In the genomic region with DNA sequence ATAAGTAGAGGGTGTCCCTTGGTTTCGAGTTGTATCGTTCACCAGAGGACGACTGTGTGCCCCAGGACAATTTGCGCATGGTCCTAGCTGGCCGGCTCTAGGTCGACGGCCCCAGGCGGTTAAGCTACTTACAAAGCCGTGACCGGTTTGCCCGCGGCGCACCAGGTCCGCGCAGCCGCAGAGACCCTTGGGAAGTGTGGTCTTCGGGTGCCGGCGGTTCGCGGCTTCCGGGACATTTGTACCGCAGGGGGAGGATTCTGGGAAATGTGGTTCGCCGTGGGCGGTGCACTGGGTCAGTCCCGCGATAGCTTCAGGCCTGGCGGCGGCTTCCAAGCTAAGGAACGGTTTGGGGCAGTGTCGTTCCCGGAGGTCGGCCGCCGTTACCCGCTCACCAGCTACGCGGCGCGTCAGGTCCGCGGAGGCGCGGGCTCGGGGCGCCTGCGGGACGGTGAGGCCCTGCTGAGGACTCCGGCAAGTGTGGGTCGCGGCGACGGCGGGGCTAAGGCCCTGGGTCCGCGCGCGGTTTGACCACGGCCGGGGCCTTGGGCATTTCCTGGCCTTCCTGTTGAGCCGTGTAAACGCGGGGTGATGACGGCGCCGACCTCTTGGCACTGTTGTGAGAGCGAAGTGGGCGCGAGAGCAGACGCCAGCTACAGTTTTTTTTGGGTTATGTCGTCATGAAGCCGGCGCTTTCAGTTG, we compare ENCODE assay signal across 8 cellular contexts. TPM values are rescaled to one million over a fixed set of nuclear protein-coding genes. Genes with fewer than 3 reads are reported as not detected.
DNase-seq lines count a peak whose midpoint lies in the region; ATAC-seq and TF ChIP-seq lines count a peak whose summit lies in the region.

A gene (plus strand): TSS at position 293 of the 699 bp plus-strand sequence. CDS start 1,127 bp downstream, outside the sequence.

- peaks cover 20% of the 10 kb centered on the region for H3K36me3 ChIP-seq in CD8-positive, alpha-beta T cell (ENCODE audit: insufficient read depth, low read length)
- H3K36me3 ChIP-seq in mesenchymal stem cell (ENCODE audit: control insufficient read depth in 1 of 2, insufficient read depth in 2 of 2, low read depth in 1 of 2, low read length in 2 of 2), result peaks cover 17 to 42% of the 10 kb centered on the region in 2 experiments

- peak within 1 kb of the TSS; percentile 65 for H2BK120ac ChIP-seq in mesenchymal stem cell (ENCODE audit: low read depth, low read length)

- H3K9me3 ChIP-seq in CD8-positive, alpha-beta T cell (ENCODE audit: low read length), result peaks cover 1% of the 10 kb centered on the region
- peaks cover 42% of the 10 kb centered on the region for H3K9me3 ChIP-seq in mesenchymal stem cell (ENCODE audit: control insufficient read depth, low read length)

- 1% methylated on average over 73 of the region's 74 CpGs for WGBS in mesenchymal stem cell

- H2AK5ac ChIP-seq in mesenchymal stem cell (ENCODE audit: low read length, severe bottlenecking), result peak within 1 kb of the TSS; percentile 58

- peak within 1 kb of the TSS; percentile 99 for H4K8ac ChIP-seq in mesenchymal stem cell (ENCODE audit: low read length)

- peak within 1 kb of the TSS; percentile 77 to 87 for H3K14ac ChIP-seq in mesenchymal stem cell (ENCODE audit: low read length in 2 of 2)

- POLR2A ChIA-PET in CD8-positive, alpha-beta T cell (lab: Charles Lee), result interaction anchor here (0.5 to 2.0 kb wide), 8 partner anchors 29 to 1565 kb away, joined by 3 to 12 read pairs (median 3); a partner anchor contains a TSS

- peaks cover 10% of the 10 kb centered on the region for H3K27me3 Mint-ChIP-seq in CD8-positive, alpha-beta T cell (ENCODE audit: low read depth)
- peaks cover 8 to 21% of the 10 kb centered on the region in 2 donors for H3K27me3 Mint-ChIP-seq in effector memory CD8-positive, alpha-beta T cell

- H3K4me3 Mint-ChIP-seq in CD8-positive, alpha-beta T cell, result peak within 1 kb of the TSS; percentile 99
- H3K4me3 Mint-ChIP-seq in effector memory CD8-positive, alpha-beta T cell, result peak within 1 kb of the TSS; percentile 94 to 95

- H4K91ac ChIP-seq in mesenchymal stem cell (ENCODE audit: low read length), result peak within 1 kb of the TSS; percentile 96

- peak within 1 kb of the TSS; percentile 96 to 97 for H3K4ac ChIP-seq in mesenchymal stem cell (ENCODE audit: low read depth in 1 of 2, low read length in 2 of 2)

- H3K23ac ChIP-seq in mesenchymal stem cell (ENCODE audit: low read length in 2 of 2), result peak within 1 kb of the TSS in 1 of 2 experiments; percentile 77

- H3K79me1 ChIP-seq in mesenchymal stem cell (replicated peaks; ENCODE audit: low read length, poor library complexity, severe bottlenecking), result peaks cover 20% of the 10 kb centered on the region

- peaks cover 50% of the 10 kb centered on the region for H3K36me3 Mint-ChIP-seq in CD8-positive, alpha-beta T cell
- peaks cover 41% of the 10 kb centered on the region for H3K36me3 Mint-ChIP-seq in effector memory CD8-positive, alpha-beta T cell (ENCODE audit: insufficient read depth)

- H3K4me2 ChIP-seq in mesenchymal stem cell (ENCODE audit: low read length, poor library complexity, severe bottlenecking), result peak within 1 kb of the TSS; percentile 81

- H3K9ac ChIP-seq in mesenchymal stem cell (ENCODE audit: low read length), result peak within 1 kb of the TSS; percentile 98

- DNase-seq in CD8-positive, alpha-beta T cell, result peak; percentile 86 to 96 (median 92)
- peak; percentile 97 for DNase-seq in HPDE6-E6E7 (ENCODE audit: extremely low spot score)
- DNase-seq in NK-92 (lab: John Stamatoyannopoulos, UW; ENCODE audit: unreplicated experiment), result peak; percentile 53
- peak; percentile 91 for DNase-seq in activated CD8-positive, alpha-beta memory T cell treated with anti-CD3 and anti-CD28 coated beads for 4 hours (ENCODE audit: low read depth in 2 of 2)
- peak; percentile 90 to 91 (median 90) for DNase-seq in effector memory CD8-positive, alpha-beta T cell
- DNase-seq in mesenchymal stem cell, result peak; percentile 98
- peak; percentile 95 for DNase-seq in stimulated activated CD8-positive, alpha-beta memory T cell treated with anti-CD3 and anti-CD28 coated beads, Interleukin-12 subunit alpha, Interleukin-12 subunit beta, amount 100 ng/mL, for 4 hours (ENCODE audit: low read depth)

- peak within 1 kb of the TSS; percentile 85 for H3K4me3 ChIP-seq in CD8-positive, alpha-beta T cell (ENCODE audit: low read depth, low read length)
- H3K4me3 ChIP-seq in mesenchymal stem cell (ENCODE audit: insufficient read depth in 1 of 2, low read depth in 1 of 2, low read length in 2 of 2), result peak within 1 kb of the TSS; percentile 84 to 87

- peak within 1 kb of the TSS; percentile 80 for H3K27ac ChIP-seq in CD8-positive, alpha-beta T cell (ENCODE audit: low read depth, low read length)
- H3K27ac ChIP-seq in mesenchymal stem cell (ENCODE audit: low read length, poor library complexity, severe bottlenecking), result peak within 1 kb of the TSS; percentile 85

- peaks cover 36% of the 10 kb centered on the region for H3K4me1 Mint-ChIP-seq in CD8-positive, alpha-beta T cell (ENCODE audit: low read depth)
- H3K4me1 Mint-ChIP-seq in effector memory CD8-positive, alpha-beta T cell (ENCODE audit: low read depth in 2 of 2), result peaks cover 14 to 28% of the 10 kb centered on the region in 2 donors

- H3K27me3 ChIP-seq in CD8-positive, alpha-beta T cell (ENCODE audit: insufficient read depth, low read length), result no peaks in the 10 kb centered on the region
- no peaks in the 10 kb centered on the region for H3K27me3 ChIP-seq in mesenchymal stem cell (ENCODE audit: control insufficient read depth in 1 of 2, insufficient read depth in 1 of 2, low read length in 2 of 2)

- CTCF ChIA-PET in CD8-positive, alpha-beta T cell (lab: Charles Lee), result interaction anchor here (0.7 to 2.1 kb wide), 3 partner anchors 35 to 38 kb away, joined by 3 to 5 read pairs (median 5); no protein-coding TSS in a partner anchor

- H3K27ac Mint-ChIP-seq in CD8-positive, alpha-beta T cell, result peak within 1 kb of the TSS; percentile 100
- peak within 1 kb of the TSS; percentile 99 for H3K27ac Mint-ChIP-seq in effector memory CD8-positive, alpha-beta T cell

- H3K18ac ChIP-seq in mesenchymal stem cell (ENCODE audit: low read depth in 1 of 2, low read length in 2 of 2), result peak within 1 kb of the TSS; percentile 100

- H3K4me1 ChIP-seq in CD8-positive, alpha-beta T cell (ENCODE audit: insufficient read depth, low read length), result peaks cover 23% of the 10 kb centered on the region
- H3K4me1 ChIP-seq in mesenchymal stem cell (ENCODE audit: control insufficient read depth, insufficient read depth, low read depth, low read length), result peaks cover 5% of the 10 kb centered on the region

- peak within 1 kb of the TSS; percentile 93 for H2AFZ ChIP-seq in mesenchymal stem cell (ENCODE audit: low read depth, low read length)

- peak within 1 kb of the TSS; percentile 85 for H2BK5ac ChIP-seq in mesenchymal stem cell (ENCODE audit: low read depth, low read length, poor library complexity, severe bottlenecking)

- H2BK12ac ChIP-seq in mesenchymal stem cell (ENCODE audit: low read length in 2 of 2), result no peak within 1 kb of the TSS

- peak within 1 kb of the TSS; percentile 99 for H2BK15ac ChIP-seq in mesenchymal stem cell (ENCODE audit: low read depth, poor library complexity, severe bottlenecking)

- no peak for TF ChIP-seq CTCF in CD8-positive, alpha-beta T cell (IDR thresholded peaks at IDR 0.05)

- intact Hi-C loops in CD8-positive, alpha-beta T cell (cut with DNase I, micrococcal nuclease), result loop anchor here (1.0 to 10.0 kb wide), 8 partner anchors 35 to 1070 kb away; a partner anchor contains a TSS

- peak; percentile 87 for ATAC-seq in CD8-positive, alpha-beta T cell
- ATAC-seq in GM19463 (IDR thresholded peaks at IDR 0.05; ENCODE audit: unreplicated experiment), result peak; percentile 89
- ATAC-seq in effector memory CD8-positive, alpha-beta T cell (replicated peaks), result peak; percentile 91

- peaks cover 20% of the 10 kb centered on the region for H3K9me3 Mint-ChIP-seq in CD8-positive, alpha-beta T cell
- peaks cover 5 to 11% of the 10 kb centered on the region in 2 donors for H3K9me3 Mint-ChIP-seq in effector memory CD8-positive, alpha-beta T cell

RNA-seq across cellular contexts. Expression of the gene that starts here (rescaled TPM):
- 10 to 100 TPM in 1 of 2 experiments, 1 to 10 TPM in 1; 8.0 to 10.5 TPM for total RNA-seq in CD8-positive, alpha-beta T cell
- 10.4 TPM for polyA plus RNA-seq in mesenchymal stem cell (2013, experiment 1 of 2)
- polyA plus RNA-seq in mesenchymal stem cell (2013, experiment 2 of 2), result 10.0 TPM

Comparison
In these comparisons a context has a peak if more than half of its experiments do, and no peak if none do; other contexts are left out.
1. Peak in every context shown above with its lines: DNase-seq, ATAC-seq, H3K4me3 ChIP-seq and H3K27ac ChIP-seq.